14 cellular contexts compared by ENCODE assay signal in genomic region chr1:101251504-101251903, GRCh38.
"Had no signal": no experiment of that assay in that cellular context is flagged by ENCODE, and none has a peak within 500 bp of the region (broad histone marks: within the 10 kb centered on the region; RNA-seq: fewer than 3 reads in every experiment).

No MANE protein-coding gene starts in this region.

- H3K9me3 ChIP-seq: adrenal gland, transverse colon had no signal

- H3K27me3 ChIP-seq: adrenal gland, dorsolateral prefrontal cortex had no signal

- H3K4me3 ChIP-seq: adrenal gland, dorsolateral prefrontal cortex, transverse colon had no signal

- H3K79me2 ChIP-seq: parathyroid adenoma had no signal

- H3K27me3 Mint-ChIP-seq: activated CD4-positive, alpha-beta T cell treated with anti-CD3 and anti-CD28 coated beads, Interleukin-2, amount 10 ng/mL, durations not matched to agents 7 days and 5 days had no signal

- H3K36me3 Mint-ChIP-seq: WTC11 had no signal

- ATAC-seq: esophagus mucosa, left lobe of liver, WTC11 had no signal

- H3K4me1 ChIP-seq: adrenal gland, parathyroid adenoma, transverse colon had no signal

- H3K4me3 Mint-ChIP-seq: activated CD4-positive, alpha-beta T cell treated with anti-CD3 and anti-CD28 coated beads, Interleukin-2, amount 10 ng/mL, durations not matched to agents 7 days and 5 days; WTC11 had no signal

- H3K27ac ChIP-seq: adrenal gland, dorsolateral prefrontal cortex, parathyroid adenoma, transverse colon had no signal

- H3K36me3 ChIP-seq: adrenal gland, transverse colon had no signal

- H2AFZ ChIP-seq: parathyroid adenoma had no signal

- DNase-seq: activated CD4-positive, alpha-beta T cell treated with anti-CD3 and anti-CD28 coated beads, Interleukin-2, amount 10 ng/mL, durations not matched to agents 7 days and 5 days; activated CD8-positive, alpha-beta memory T cell treated with anti-CD3 and anti-CD28 coated beads, Interleukin-2, amount 50 U/mL, for 4 hours; adrenal gland; dorsolateral prefrontal cortex; mammary epithelial cell; stimulated activated CD4-positive, alpha-beta T cell treated with anti-CD3 and anti-CD28 coated beads, Interleukin-12 subunit alpha, Interleukin-12 subunit beta, amount 100 ng/mL, for 4 hours; stimulated activated CD4-positive, alpha-beta T cell treated with anti-CD3 and anti-CD28 coated beads, Interleukin-2, amount 100 ng/mL, for 24 hours; substantia nigra; T-helper 2 cell; transverse colon had no signal

- H3K9me3 Mint-ChIP-seq: activated CD4-positive, alpha-beta T cell treated with anti-CD3 and anti-CD28 coated beads, Interleukin-2, amount 10 ng/mL, durations not matched to agents 7 days and 5 days; WTC11 had no signal

- H3K27ac Mint-ChIP-seq: activated CD4-positive, alpha-beta T cell treated with anti-CD3 and anti-CD28 coated beads, Interleukin-2, amount 10 ng/mL, durations not matched to agents 7 days and 5 days; WTC11 had no signal

- H3K9ac ChIP-seq: parathyroid adenoma had no signal
